ENCODE assay signal across 8 cellular contexts in genomic region chrX:54999717-55000598, GRCh38. TPM values are rescaled to one million over a fixed set of nuclear protein-coding genes. Genes with fewer than 3 reads are reported as not detected.
DNase-seq lines count a peak whose midpoint lies in the region; ATAC-seq, FAIRE-seq and TF ChIP-seq lines count a peak whose summit lies in the region.

APEX2 (plus strand) TSS chrX:55000363; CDS start chrX:55000423, 60 bp downstream.

- DNase-seq in AG20443 (ENCODE audit: low spot score) (peak; percentile 90), NCI-H510A (lab: John Stamatoyannopoulos, UW) (peak; percentile 89), chondrocyte (ENCODE audit: low spot score) (peak; percentile 95), keratinocyte (ENCODE audit: low read depth, low spot score) (no peak)
- DNase-seq in activated CD4-positive, alpha-beta T cell treated with anti-CD3 and anti-CD28 coated beads for 1 hour: peak; percentile 79
- DNase-seq in stimulated activated CD4-positive, alpha-beta T cell treated with anti-CD3 and anti-CD28 coated beads, Interleukin-15, amount 100 ng/mL, for 1 hour (ENCODE audit: low read depth in 1 of 2, low spot score in 1 of 2): peak; percentile 70 to 78

- H4K20me1 ChIP-seq in keratinocyte (ENCODE audit: control insufficient read depth, extremely low read depth, insufficient read depth, low read length): no peaks in the 10 kb centered on the region

- H3K9me3 Mint-ChIP-seq in chondrocyte (ENCODE audit: low read depth): peaks cover 8% of the 10 kb centered on the region

- TF ChIP-seq CTCF in chondrocyte (IDR thresholded peaks at IDR 0.05): no peak
- no peak for TF ChIP-seq CTCF in keratinocyte (optimal IDR thresholded peaks at IDR 0.05 in 1 of 3, IDR thresholded peaks at IDR 0.05 in 1 of 3, conservative IDR thresholded peaks at IDR 0.05 in 1 of 3; ENCODE audit: extremely low read depth in 1 of 3, insufficient read depth in 2 of 3, low read length in 3 of 3)

- no peaks in the 10 kb centered on the region for H3K9me3 ChIP-seq in keratinocyte (ENCODE audit: control insufficient read depth, low read depth, low read length)

- peak within 1 kb of the TSS; percentile 57 to 81 (median 78) for H3K4me3 ChIP-seq in keratinocyte (ENCODE audit: control insufficient read depth in 2 of 3, extremely low read depth in 1 of 3, insufficient read depth in 2 of 3, low read depth in 1 of 3, low read length in 3 of 3)

- H3K79me2 ChIP-seq in keratinocyte (ENCODE audit: control insufficient read depth, insufficient read depth, low read length): peaks cover 24% of the 10 kb centered on the region

- no peaks in the 10 kb centered on the region for H3K27me3 ChIP-seq in keratinocyte (ENCODE audit: control insufficient read depth, extremely low read depth, insufficient read depth, low read length)

- peak; percentile 95 for ATAC-seq in HG03432 (IDR thresholded peaks at IDR 0.05; ENCODE audit: unreplicated experiment)

- peaks cover 6% of the 10 kb centered on the region for H3K4me1 ChIP-seq in keratinocyte (ENCODE audit: control insufficient read depth, extremely low read depth, insufficient read depth, low read length)

- peak within 1 kb of the TSS; percentile 84 for H3K4me3 Mint-ChIP-seq in chondrocyte (ENCODE audit: unreplicated experiment)

- FAIRE-seq in keratinocyte (lab: Jason Lieb, UNC): peak; percentile 84

- peaks cover 2 to 9% of the 10 kb centered on the region in 2 experiments for H3K36me3 ChIP-seq in keratinocyte (ENCODE audit: control insufficient read depth in 2 of 2, extremely low read depth in 1 of 2, insufficient read depth in 2 of 2, low read length in 2 of 2)

- peak; percentile 85 for TF ChIP-seq POLR2A in GM19099 (IDR thresholded peaks at IDR 0.05; ENCODE audit: extremely low read depth, insufficient read length, low read depth)

- H2AFZ ChIP-seq in keratinocyte (ENCODE audit: control insufficient read depth, low read length): peak within 1 kb of the TSS; percentile 91

- peak within 1 kb of the TSS; percentile 86 for H3K9ac ChIP-seq in keratinocyte (ENCODE audit: control insufficient read depth, extremely low read depth, insufficient read depth, low read length)

- H3K27ac Mint-ChIP-seq in chondrocyte (ENCODE audit: unreplicated experiment): peak within 1 kb of the TSS; percentile 92

- H3K36me3 Mint-ChIP-seq in chondrocyte (ENCODE audit: low read depth): peaks cover 6% of the 10 kb centered on the region

- dilution Hi-C loops in keratinocyte (cut with MboI; ENCODE audit: extremely low pct_ligation_motif_present, low sequenced_read_pairs): no loop called here

- H3K27me3 Mint-ChIP-seq in chondrocyte (ENCODE audit: low read depth): no peaks in the 10 kb centered on the region

- H3K27ac ChIP-seq in keratinocyte (ENCODE audit: control insufficient read depth, insufficient read depth, low read length): peak within 1 kb of the TSS; percentile 88

- no peaks in the 10 kb centered on the region for H3K9me1 ChIP-seq in keratinocyte (ENCODE audit: control insufficient read depth, extremely low read depth, insufficient read depth, low read length)

- H3K4me1 Mint-ChIP-seq in chondrocyte (ENCODE audit: low read depth): peaks cover 15% of the 10 kb centered on the region

- H3K4me2 ChIP-seq in keratinocyte (ENCODE audit: control insufficient read depth, extremely low read depth, insufficient read depth, low read depth, low read length): peak within 1 kb of the TSS; percentile 80

RNA-seq across cellular contexts. Expression of gene APEX2, which starts in this region (rescaled TPM):
- total RNA-seq in chondrocyte: 10.9 to 17.9 TPM (median 12.7 TPM) in 3 replicates
- polyA plus RNA-seq in keratinocyte: 28.0 to 29.0 TPM (median 28.9 TPM) in 3 replicates
- 5.3 TPM for polyA plus RNA-seq in keratinocyte (2011; ENCODE audit: low read depth)
- 15.3 and 20.5 TPM in 2 replicates for polyA plus RNA-seq in keratinocyte (2011; cell fraction: cytosol; rRNA removed)
- 21.5 and 23.1 TPM in 2 replicates for polyA plus RNA-seq in keratinocyte (2011; cell fraction: nucleus; rRNA removed)
- 14.5 and 21.1 TPM in 2 replicates for polyA plus RNA-seq in keratinocyte (2012; ENCODE audit: low replicate concordance)
- polyA minus RNA-seq in keratinocyte: 21.7 to 29.3 TPM (median 26.1 TPM) in 3 replicates
- polyA minus RNA-seq in keratinocyte (2011; cell fraction: cytosol; rRNA and poly(A)+ RNA removed): 24.4 TPM
- 10.8 and 17.8 TPM in 2 replicates for polyA minus RNA-seq in keratinocyte (2011; cell fraction: nucleus; rRNA and poly(A)+ RNA removed)
